In genomic region chr17:39081851-39082250, GRCh38 we compare ENCODE assay signal across 29 cellular contexts.
DNase-seq lines count a peak whose midpoint lies in the region; ATAC-seq and TF ChIP-seq lines count a peak whose summit lies in the region.
"Had no signal": no experiment of that assay in that cellular context is flagged by ENCODE, and none has a peak within 500 bp of the region (broad histone marks: within the 10 kb centered on the region; RNA-seq: fewer than 3 reads in every experiment).

No MANE protein-coding gene starts in this region.

- POLR2A ChIA-PET in WTC11 (lab: Charles Lee), result no interaction called here

- TF ChIP-seq CTCF in left ventricle myocardium inferior (IDR thresholded peaks at IDR 0.05; ENCODE audit: borderline replicate concordance) (no peak), WTC11 (IDR thresholded peaks at IDR 0.05) (no peak), nephron (IDR thresholded peaks at IDR 0.05; ENCODE audit: unreplicated experiment in 3 of 3) (no peak), uterus (IDR thresholded peaks at IDR 0.05) (no peak)

- H3K4me1 ChIP-seq in left ventricle myocardium inferior (peaks cover 61% of the 10 kb centered on the region), uterus (no peaks in the 10 kb centered on the region)
- H3K4me1 ChIP-seq: BE2C, right lobe of liver had no signal

- H3K27me3 Mint-ChIP-seq in WTC11 (ENCODE audit: low read depth) (no peaks in the 10 kb centered on the region; the same call in 1 of the 2 replicates), nephron (ENCODE audit: low read depth) (peaks cover 33% of the 10 kb centered on the region)
- no peaks in the 10 kb centered on the region for H3K27me3 Mint-ChIP-seq in activated CD8-positive, alpha-beta memory T cell treated with anti-CD3 and anti-CD28 coated beads, Interleukin-2, amount 10 ng/mL, durations not matched to agents 7 days and 5 days
- H3K27me3 Mint-ChIP-seq: activated B cell treated with CpG ODN at 0.5 μM for 24 hours had no signal

- DNase-seq in left ventricle myocardium inferior, result no peak
- no peak for DNase-seq in Right ventricle myocardium inferior (ENCODE audit: missing footprints)
- DNase-seq in WTC11 (ENCODE audit: low spot score), result no peak
- no peak for DNase-seq in uterus
- DNase-seq in activated CD8-positive, alpha-beta memory T cell treated with anti-CD3 and anti-CD28 coated beads, Interleukin-2, amount 10 ng/mL, durations not matched to agents 7 days and 5 days, result no peak
- DNase-seq in UCSD-AML1 (lab: John Stamatoyannopoulos, UW; ENCODE audit: unreplicated experiment), result no peak
- DNase-seq: ACHN; activated B cell treated with CpG ODN at 0.5 μM for 24 hours; activated CD4-positive, alpha-beta T cell treated with anti-CD3 and anti-CD28 coated beads, Interleukin-2, amount 50 U/mL, for 1 hour; activated naive CD4-positive, alpha-beta T cell treated with anti-CD3 and anti-CD28 coated beads for 36 hours; activated T-cell treated with anti-CD3 and anti-CD28 coated beads, Interleukin-2, amount 50 U/mL, for 72 hours; adrenal gland; BE2C; DMS153; dorsolateral prefrontal cortex; foreskin melanocyte; hippocampal formation; Kasumi-1; mesendoderm; NCI-H2081; NCI-H774; right lobe of liver; stimulated activated CD4-positive, alpha-beta T cell treated with anti-CD3 and anti-CD28 coated beads, Interleukin-4, amount 100 ng/mL, for 24 hours; SW 1271; T-helper 9 cell had no signal

- H3K27ac ChIP-seq in left ventricle myocardium inferior (replicated peaks) (peak overlapping the region; percentile 79), uterus (peak overlapping the region; percentile 19 to 82)
- H3K27ac ChIP-seq: right lobe of liver had no signal

- intact Hi-C loops in left ventricle myocardium inferior (cut with micrococcal nuclease), result no loop called here
- intact Hi-C loops in Right ventricle myocardium inferior (cut with DNase I), result loop anchor here (5.0 kb wide), 1 partner anchor 70 kb away; the partner anchor contains the start of gene PLXDC1
- intact Hi-C loops in uterus (cut with DNase I; ENCODE audit: low total_unique reads), result no loop called here

- H3K36me3 ChIP-seq in left ventricle myocardium inferior, result peaks cover 4% of the 10 kb centered on the region
- H3K36me3 ChIP-seq in uterus, result no peaks in the 10 kb centered on the region
- H3K36me3 ChIP-seq: adrenal gland, BE2C, right lobe of liver, tibial nerve had no signal

- H3K9me3 Mint-ChIP-seq in WTC11 (no peaks in the 10 kb centered on the region), nephron (no peaks in the 10 kb centered on the region)
- H3K9me3 Mint-ChIP-seq in activated CD8-positive, alpha-beta memory T cell treated with anti-CD3 and anti-CD28 coated beads, Interleukin-2, amount 10 ng/mL, durations not matched to agents 7 days and 5 days (ENCODE audit: low read depth), result no peaks in the 10 kb centered on the region
- H3K9me3 Mint-ChIP-seq: activated B cell treated with CpG ODN at 0.5 μM for 24 hours; activated naive CD4-positive, alpha-beta T cell treated with anti-CD3 and anti-CD28 coated beads for 36 hours; activated T-cell treated with anti-CD3 and anti-CD28 coated beads, Interleukin-2, amount 50 U/mL, for 72 hours; brain had no signal

- H3K4me3 ChIP-seq in left ventricle myocardium inferior (no peak overlapping the region), uterus (no peak overlapping the region)
- H3K4me3 ChIP-seq: adrenal gland, dorsolateral prefrontal cortex, right lobe of liver, tibial nerve had no signal

- no peak overlapping the region for H3K4me3 Mint-ChIP-seq in WTC11
- no peak overlapping the region for H3K4me3 Mint-ChIP-seq in nephron
- H3K4me3 Mint-ChIP-seq in activated CD8-positive, alpha-beta memory T cell treated with anti-CD3 and anti-CD28 coated beads, Interleukin-2, amount 10 ng/mL, durations not matched to agents 7 days and 5 days, result no peak overlapping the region
- H3K4me3 Mint-ChIP-seq: activated B cell treated with CpG ODN at 0.5 μM for 24 hours; activated naive CD4-positive, alpha-beta T cell treated with anti-CD3 and anti-CD28 coated beads for 36 hours; activated T-cell treated with anti-CD3 and anti-CD28 coated beads, Interleukin-2, amount 50 U/mL, for 72 hours; brain had no signal

- no peaks in the 10 kb centered on the region for H3K27me3 ChIP-seq in left ventricle myocardium inferior (ENCODE audit: low read depth)
- no peaks in the 10 kb centered on the region for H3K27me3 ChIP-seq in uterus
- H3K27me3 ChIP-seq: adrenal gland, BE2C, dorsolateral prefrontal cortex, right lobe of liver, tibial nerve had no signal

- no peak overlapping the region for H3K27ac Mint-ChIP-seq in WTC11
- peak overlapping the region; percentile 87 to 95 (median 91) for H3K27ac Mint-ChIP-seq in nephron
- no peak overlapping the region for H3K27ac Mint-ChIP-seq in activated CD8-positive, alpha-beta memory T cell treated with anti-CD3 and anti-CD28 coated beads, Interleukin-2, amount 10 ng/mL, durations not matched to agents 7 days and 5 days
- H3K27ac Mint-ChIP-seq: activated B cell treated with CpG ODN at 0.5 μM for 24 hours; activated naive CD4-positive, alpha-beta T cell treated with anti-CD3 and anti-CD28 coated beads for 36 hours; activated T-cell treated with anti-CD3 and anti-CD28 coated beads, Interleukin-2, amount 50 U/mL, for 72 hours had no signal

- ATAC-seq in Right ventricle myocardium inferior (no peak), WTC11 (no peak), HG02938 (IDR thresholded peaks at IDR 0.05; ENCODE audit: unreplicated experiment) (no peak)
- no peak for ATAC-seq in activated CD8-positive, alpha-beta memory T cell treated with anti-CD3 and anti-CD28 coated beads, Interleukin-2, amount 10 ng/mL, durations not matched to agents 7 days and 5 days
- ATAC-seq: activated T-cell treated with anti-CD3 and anti-CD28 coated beads, Interleukin-2, amount 50 U/mL, for 72 hours had no signal

- TF ChIP-seq POLR2A in uterus (IDR thresholded peaks at IDR 0.05), result no peak

- H3K36me3 Mint-ChIP-seq in WTC11, result no peaks in the 10 kb centered on the region
- no peaks in the 10 kb centered on the region for H3K36me3 Mint-ChIP-seq in nephron (ENCODE audit: low read depth)
- no peaks in the 10 kb centered on the region for H3K36me3 Mint-ChIP-seq in activated CD8-positive, alpha-beta memory T cell treated with anti-CD3 and anti-CD28 coated beads, Interleukin-2, amount 10 ng/mL, durations not matched to agents 7 days and 5 days
- H3K36me3 Mint-ChIP-seq: brain had no signal

- H3K9me3 ChIP-seq in left ventricle myocardium inferior (replicated peaks), result no peaks in the 10 kb centered on the region
- H3K9me3 ChIP-seq in uterus, result no peaks in the 10 kb centered on the region
- H3K9me3 ChIP-seq: adrenal gland, BE2C, right lobe of liver, tibial nerve had no signal

- peaks cover 17% of the 10 kb centered on the region for H3K4me1 Mint-ChIP-seq in WTC11
- peaks cover 49% of the 10 kb centered on the region for H3K4me1 Mint-ChIP-seq in nephron
- peaks cover 5% of the 10 kb centered on the region for H3K4me1 Mint-ChIP-seq in activated CD8-positive, alpha-beta memory T cell treated with anti-CD3 and anti-CD28 coated beads, Interleukin-2, amount 10 ng/mL, durations not matched to agents 7 days and 5 days
- H3K4me1 Mint-ChIP-seq: activated B cell treated with CpG ODN at 0.5 μM for 24 hours had no signal

- CTCF ChIA-PET in WTC11 (lab: Charles Lee), result interaction anchor here (0.7 to 1.7 kb wide), 5 partner anchors 9 to 211 kb away, joined by 3 to 5 read pairs (median 3); no protein-coding TSS in a partner anchor
- CTCF ChIA-PET in activated CD8-positive, alpha-beta memory T cell treated with anti-CD3 and anti-CD28 coated beads, Interleukin-2, amount 10 ng/mL, durations not matched to agents 7 days and 5 days (lab: Charles Lee), result interaction anchor here (1.7 kb wide), 2 partner anchors 71 to 83 kb away, joined by 4 to 5 read pairs; no protein-coding TSS in a partner anchor

TF ChIP-seq in WTC11, 78 proteins besides CTCF, POLR2A, EP300 and RAD21:
- no peak for TF ChIP-seq RELA (CRISPR knock-in tag; IDR thresholded peaks at IDR 0.05; ENCODE audit: borderline replicate concordance)
- TF ChIP-seq ZNF232 (CRISPR knock-in tag; IDR thresholded peaks at IDR 0.05), result no peak
- TF ChIP-seq, protein P1, sequence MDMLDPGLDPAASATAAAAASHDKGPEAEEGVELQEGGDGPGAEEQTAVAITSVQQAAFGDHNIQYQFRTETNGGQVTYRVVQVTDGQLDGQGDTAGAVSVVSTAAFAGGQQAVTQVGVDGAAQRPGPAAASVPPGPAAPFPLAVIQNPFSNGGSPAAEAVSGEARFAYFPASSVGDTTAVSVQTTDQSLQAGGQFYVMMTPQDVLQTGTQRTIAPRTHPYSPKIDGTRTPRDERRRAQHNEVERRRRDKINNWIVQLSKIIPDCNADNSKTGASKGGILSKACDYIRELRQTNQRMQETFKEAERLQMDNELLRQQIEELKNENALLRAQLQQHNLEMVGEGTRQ (CRISPR knock-in tag; IDR thresholded peaks at IDR 0.05), result 0 out of 2 replicates have a peak, but pooled peaks have one; percentile 12
- no peak for TF ChIP-seq USF1 (CRISPR knock-in tag; IDR thresholded peaks at IDR 0.05)

Comparison
In these comparisons a context has a peak if more than half of its experiments do, and no peak if none do; other contexts are left out.
1. H3K27ac Mint-ChIP-seq: peak in nephron (3 of 3); none in WTC11 (single experiment) and activated CD8-positive, alpha-beta memory T cell treated with anti-CD3 and anti-CD28 coated beads, Interleukin-2, amount 10 ng/mL, durations not matched to agents 7 days and 5 days (single experiment).